In the genomic region with DNA sequence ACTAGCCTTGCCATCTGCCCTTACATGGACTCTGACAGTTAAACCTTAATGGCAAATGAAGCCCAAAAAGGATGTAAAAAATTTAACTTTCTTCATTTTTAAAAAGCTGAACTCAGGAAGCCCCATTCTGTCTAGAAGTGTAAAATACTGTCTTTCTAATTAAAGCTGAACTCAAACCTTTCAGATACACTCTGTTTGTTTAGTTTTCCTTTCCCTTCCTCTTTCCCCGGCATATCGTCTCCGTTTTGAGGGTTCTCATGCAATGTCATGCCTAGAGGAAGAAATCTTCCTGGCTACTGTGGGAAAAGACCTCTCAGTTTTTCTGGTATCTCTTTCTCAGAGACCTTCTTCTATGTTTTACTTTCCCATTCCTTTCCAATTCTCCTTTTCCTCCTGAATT, we compare ENCODE assay signal across 33 cellular contexts.
"Had no signal": no experiment of that assay in that cellular context is flagged by ENCODE, and none has a peak within 500 bp of the region (broad histone marks: within the 10 kb centered on the region; RNA-seq: fewer than 3 reads in every experiment).

No MANE protein-coding gene starts in this region.

- H3K27me3 ChIP-seq: body of pancreas had no signal

- H3K9me3 ChIP-seq: body of pancreas had no signal

- H3K4me3 ChIP-seq: body of pancreas, PC-9 had no signal

- H3K4me1 ChIP-seq: body of pancreas had no signal

- H3K27ac ChIP-seq: body of pancreas, PC-9, RWPE1, WERI-Rb-1 had no signal

- FAIRE-seq: bronchial epithelial cell, RCC 7860 had no signal

- H3K36me3 ChIP-seq: WERI-Rb-1 had no signal

- H3K4me2 ChIP-seq: PC-9 had no signal

- DNase-seq: activated CD4-positive, alpha-beta T cell treated with anti-CD3 and anti-CD28 coated beads for 1 hour; activated CD4-positive, alpha-beta T cell treated with anti-CD3 and anti-CD28 coated beads for 48 hours; activated CD4-positive, CD25-positive, alpha-beta regulatory T cell; activated CD8-positive, alpha-beta T cell treated with anti-CD3 and anti-CD28 coated beads for 36 hours; activated effector memory CD4-positive, alpha-beta T cell treated with anti-CD3 and anti-CD28 coated beads, Interleukin-2, amount 50 U/mL, for 16 hours; activated naive CD4-positive, alpha-beta T cell; activated naive CD8-positive, alpha-beta T cell treated with anti-CD3 and anti-CD28 coated beads, Interleukin-2, amount 10 ng/mL, durations not matched to agents 7 days and 5 days; activated T-cell treated with anti-CD3 and anti-CD28 coated beads, Interleukin-2, amount 50 U/mL, for 1 hour; activated T-cell treated with anti-CD3 and anti-CD28 coated beads, Interleukin-2, amount 50 U/mL, for 72 hours; body of pancreas; caudate nucleus; cerebellar nuclear complex; Karpas-422; NCI-H1105; NCI-H1417 treated with DMSO at 0.1 percent for 48 hours; NCI-H187 treated with DMSO at 0.1 percent for 48 hours; NCI-H2081; NCI-H226; NCI-H446 treated with DMSO at 0.1 percent for 48 hours; NCI-H524; NCI-H69; PC-9; SIG-M5; T-helper 1 cell; T-helper 2 cell; T-helper 9 cell; WERI-Rb-1 had no signal

- H2AFZ ChIP-seq: PC-9 had no signal

- ATAC-seq: activated CD8-positive, alpha-beta T cell treated with anti-CD3 and anti-CD28 coated beads for 36 hours; activated T-cell treated with anti-CD3 and anti-CD28 coated beads, Interleukin-2, amount 50 U/mL, for 72 hours; activated T-helper 17 cell treated with anti-CD3 and anti-CD28 coated beads, Interleukin-2, amount 50 U/mL, for 72 hours; body of pancreas; Right ventricle myocardium inferior; SK-N-SH treated with all-trans-retinoic acid at 6 μM for 48 hours had no signal
